In genomic region chr2:127893033-127893432, GRCh38 we compare ENCODE assay signal across 14 cellular contexts.
"Had no signal": no experiment of that assay in that cellular context is flagged by ENCODE, and none has a peak within 500 bp of the region (broad histone marks: within the 10 kb centered on the region; RNA-seq: fewer than 3 reads in every experiment).

No MANE protein-coding gene starts in this region.

- H3K27ac ChIP-seq: ovary, transverse colon had no signal

- H3K9me3 ChIP-seq: ovary, transverse colon had no signal

- H3K27me3 ChIP-seq: ovary, transverse colon had no signal

- DNase-seq: activated CD4-positive, alpha-beta T cell treated with anti-CD3 and anti-CD28 coated beads for 1 hour; activated CD4-positive, alpha-beta T cell treated with anti-CD3 and anti-CD28 coated beads, Interleukin-2, amount 50 U/mL, for 48 hours; activated CD8-positive, alpha-beta memory T cell treated with anti-CD3 and anti-CD28 coated beads, Interleukin-2, amount 10 ng/mL, durations not matched to agents 7 days and 5 days; activated effector memory CD4-positive, alpha-beta T cell treated with Interleukin-2 at 50 U/mL for 16 hours; activated T-cell treated with anti-CD3 and anti-CD28 coated beads, Interleukin-2, amount 50 U/mL, for 24 hours; amniotic stem cell; hypothalamus; mesenchymal stem cell; ovary; retina; stimulated activated CD4-positive, alpha-beta T cell treated with anti-CD3 and anti-CD28 coated beads, Interleukin-1b, Interleukin-23, amount 100 ng/mL, for 48 hours; SW 1271; transverse colon had no signal

- ATAC-seq: activated CD8-positive, alpha-beta memory T cell treated with anti-CD3 and anti-CD28 coated beads, Interleukin-2, amount 10 ng/mL, durations not matched to agents 7 days and 5 days; stimulated activated memory B cell treated with anti-CD40 and anti-IgM and Interleukin-4, amounts not matched to agents 10 μg/mL and 1 μg/mL and 100 μg/mL, for 72 hours had no signal

- H3K36me3 ChIP-seq: ovary, transverse colon had no signal

- H3K4me3 ChIP-seq: ovary, transverse colon had no signal
